In genomic region chr2:11534746-11535484, GRCh38 we compare ENCODE assay signal across 15 cellular contexts. TPM values are rescaled to one million over a fixed set of nuclear protein-coding genes. Genes with fewer than 3 reads are reported as not detected.
DNase-seq lines count a peak whose midpoint lies in the region; ATAC-seq and TF ChIP-seq lines count a peak whose summit lies in the region.
"Had no signal": no experiment of that assay in that cellular context is flagged by ENCODE, and none has a peak within 500 bp of the region (broad histone marks: within the 10 kb centered on the region; RNA-seq: fewer than 3 reads in every experiment).

No MANE protein-coding gene starts in this region.

- intact Hi-C loops in psoas muscle (cut with DNase I) = loop anchor here in 1 of 2 donors (1.0 to 10.0 kb wide), 3 partner anchors 11 to 50 kb away; no protein-coding TSS in a partner anchor
- intact Hi-C loops in CD4-positive, alpha-beta memory T cell (cut with micrococcal nuclease) = no loop called here

- no peak overlapping the region for H3K27ac Mint-ChIP-seq in activated CD4-positive, alpha-beta T cell treated with anti-CD3 and anti-CD28 coated beads, Interleukin-2, amount 10 ng/mL, durations not matched to agents 7 days and 5 days
- H3K27ac Mint-ChIP-seq in chondrocyte (ENCODE audit: unreplicated experiment) = no peak overlapping the region
- no peak overlapping the region for H3K27ac Mint-ChIP-seq in CD4-positive, alpha-beta memory T cell
- H3K27ac Mint-ChIP-seq: mesothelial cell of epicardium had no signal

- peak; percentile 5 to 6 for DNase-seq in activated CD4-positive, alpha-beta T cell treated with anti-CD3 and anti-CD28 coated beads, Interleukin-2, amount 50 U/mL, for 48 hours
- no peak for DNase-seq in activated CD4-positive, alpha-beta T cell treated with anti-CD3 and anti-CD28 coated beads, Interleukin-2, amount 10 ng/mL, durations not matched to agents 7 days and 5 days
- DNase-seq in MM.1S (no peak), chondrocyte (ENCODE audit: low spot score) (no peak), psoas muscle (no peak), RPMI8226 (no peak)
- no peak for DNase-seq in CD4-positive, alpha-beta memory T cell
- DNase-seq: NCI-H1436, NCI-H774 had no signal

- TF ChIP-seq CTCF in MM.1S (IDR thresholded peaks at IDR 0.05; ENCODE audit: low read length) (peak; percentile 24), chondrocyte (IDR thresholded peaks at IDR 0.05) (peak; percentile 32), psoas muscle (IDR thresholded peaks at IDR 0.05) (peak; percentile 26)

- H3K36me3 ChIP-seq in MM.1S (replicated peaks; ENCODE audit: insufficient read depth, low read length) = no peaks in the 10 kb centered on the region
- no peaks in the 10 kb centered on the region for H3K36me3 ChIP-seq in psoas muscle (ENCODE audit: insufficient read depth in 1 of 2, low read depth in 1 of 2)
- H3K36me3 ChIP-seq in CD4-positive, alpha-beta memory T cell (ENCODE audit: insufficient read depth, low read length) = no peaks in the 10 kb centered on the region
- H3K36me3 ChIP-seq: breast epithelium, SJSA1 had no signal

- H3K4me1 Mint-ChIP-seq in activated CD4-positive, alpha-beta T cell treated with anti-CD3 and anti-CD28 coated beads, Interleukin-2, amount 10 ng/mL, durations not matched to agents 7 days and 5 days = no peaks in the 10 kb centered on the region
- H3K4me1 Mint-ChIP-seq in chondrocyte (ENCODE audit: low read depth) = peaks cover 4% of the 10 kb centered on the region
- no peaks in the 10 kb centered on the region for H3K4me1 Mint-ChIP-seq in CD4-positive, alpha-beta memory T cell

- ATAC-seq in psoas muscle = peak; percentile 66 to 82 (median 74)
- no peak for ATAC-seq in GM19035 (IDR thresholded peaks at IDR 0.05; ENCODE audit: unreplicated experiment)
- ATAC-seq: activated CD4-positive, CD25-positive, alpha-beta regulatory T cell treated with anti-CD3 and anti-CD28 coated beads, Interleukin-2, amount 50 U/mL, for 24 hours had no signal

- WGBS in psoas muscle, 3 donors = 20 to 59% (median 46%) methylated on average over 7 of the region's 7 CpGs

- H3K4me1 ChIP-seq in MM.1S (ENCODE audit: low read length) (no peaks in the 10 kb centered on the region), psoas muscle (peaks cover 48% of the 10 kb centered on the region)
- no peaks in the 10 kb centered on the region for H3K4me1 ChIP-seq in CD4-positive, alpha-beta memory T cell (ENCODE audit: insufficient read depth, low read length)
- H3K4me1 ChIP-seq: breast epithelium, parathyroid adenoma had no signal

- CTCF ChIA-PET in activated CD4-positive, alpha-beta T cell treated with anti-CD3 and anti-CD28 coated beads, Interleukin-2, amount 10 ng/mL, durations not matched to agents 7 days and 5 days (lab: Charles Lee) = interaction anchor here (0.7 to 1.1 kb wide), 2 partner anchors 13 to 128 kb away, joined by 3 read pairs; no protein-coding TSS in a partner anchor
- CTCF ChIA-PET in CD4-positive, alpha-beta memory T cell (lab: Charles Lee; ENCODE audit: partially characterized antibody) = interaction anchor here (0.7 to 1.0 kb wide), 2 partner anchors 19 to 58 kb away, joined by 3 read pairs; no protein-coding TSS in a partner anchor

- no peak overlapping the region for H2AFZ ChIP-seq in MM.1S (ENCODE audit: low read length)
- H2AFZ ChIP-seq: parathyroid adenoma had no signal

- H3K4me3 Mint-ChIP-seq in activated CD4-positive, alpha-beta T cell treated with anti-CD3 and anti-CD28 coated beads, Interleukin-2, amount 10 ng/mL, durations not matched to agents 7 days and 5 days = no peak overlapping the region
- no peak overlapping the region for H3K4me3 Mint-ChIP-seq in chondrocyte (ENCODE audit: unreplicated experiment)
- H3K4me3 Mint-ChIP-seq in CD4-positive, alpha-beta memory T cell = no peak overlapping the region
- H3K4me3 Mint-ChIP-seq: mesothelial cell of epicardium had no signal

- no peak overlapping the region for H3K4me3 ChIP-seq in MM.1S (ENCODE audit: low read length)
- no peak overlapping the region for H3K4me3 ChIP-seq in psoas muscle
- H3K4me3 ChIP-seq in CD4-positive, alpha-beta memory T cell (ENCODE audit: low read length in 2 of 2) = no peak overlapping the region
- H3K4me3 ChIP-seq: breast epithelium, SJSA1 had no signal

- peaks cover 22% of the 10 kb centered on the region for H3K27me3 Mint-ChIP-seq in activated CD4-positive, alpha-beta T cell treated with anti-CD3 and anti-CD28 coated beads, Interleukin-2, amount 10 ng/mL, durations not matched to agents 7 days and 5 days
- peaks cover 45% of the 10 kb centered on the region for H3K27me3 Mint-ChIP-seq in chondrocyte (ENCODE audit: low read depth)
- H3K27me3 Mint-ChIP-seq in CD4-positive, alpha-beta memory T cell = peaks cover 10 to 16% of the 10 kb centered on the region in 2 donors

- H3K4me2 ChIP-seq in MM.1S (ENCODE audit: low read depth, low read length) = no peak overlapping the region

- H3K9me3 Mint-ChIP-seq in activated CD4-positive, alpha-beta T cell treated with anti-CD3 and anti-CD28 coated beads, Interleukin-2, amount 10 ng/mL, durations not matched to agents 7 days and 5 days = no peaks in the 10 kb centered on the region
- no peaks in the 10 kb centered on the region for H3K9me3 Mint-ChIP-seq in chondrocyte (ENCODE audit: low read depth)
- no peaks in the 10 kb centered on the region for H3K9me3 Mint-ChIP-seq in CD4-positive, alpha-beta memory T cell
- H3K9me3 Mint-ChIP-seq: mesothelial cell of epicardium had no signal

- POLR2A ChIA-PET in activated CD4-positive, alpha-beta T cell treated with anti-CD3 and anti-CD28 coated beads, Interleukin-2, amount 10 ng/mL, durations not matched to agents 7 days and 5 days (lab: Charles Lee) = no interaction called here
- POLR2A ChIA-PET in CD4-positive, alpha-beta memory T cell (lab: Charles Lee; ENCODE audit: partially characterized antibody) = no interaction called here

- no peak overlapping the region for H3K27ac ChIP-seq in MM.1S (ENCODE audit: low read length)
- peak overlapping the region; percentile 30 for H3K27ac ChIP-seq in psoas muscle
- no peak overlapping the region for H3K27ac ChIP-seq in CD4-positive, alpha-beta memory T cell (ENCODE audit: low read depth, low read length)
- H3K27ac ChIP-seq: breast epithelium, parathyroid adenoma, SJSA1 had no signal

- no peaks in the 10 kb centered on the region for H3K9me2 ChIP-seq in MM.1S (replicated peaks; ENCODE audit: insufficient read depth, low read length)

- no peaks in the 10 kb centered on the region for H3F3A ChIP-seq in MM.1S (ENCODE audit: insufficient read depth, low read length)

- H4K20me1 ChIP-seq in MM.1S (ENCODE audit: insufficient read depth, low read length) = no peaks in the 10 kb centered on the region

- no peaks in the 10 kb centered on the region for H3K36me3 Mint-ChIP-seq in activated CD4-positive, alpha-beta T cell treated with anti-CD3 and anti-CD28 coated beads, Interleukin-2, amount 10 ng/mL, durations not matched to agents 7 days and 5 days (ENCODE audit: low read depth)
- no peaks in the 10 kb centered on the region for H3K36me3 Mint-ChIP-seq in chondrocyte (ENCODE audit: low read depth)
- H3K36me3 Mint-ChIP-seq in CD4-positive, alpha-beta memory T cell = no peaks in the 10 kb centered on the region
- H3K36me3 Mint-ChIP-seq: mesothelial cell of epicardium had no signal

- H3K9me3 ChIP-seq in MM.1S (replicated peaks; ENCODE audit: insufficient read depth, low read length) (no peaks in the 10 kb centered on the region), psoas muscle (no peaks in the 10 kb centered on the region)
- no peaks in the 10 kb centered on the region for H3K9me3 ChIP-seq in CD4-positive, alpha-beta memory T cell (ENCODE audit: control insufficient read depth in 1 of 2, low read length in 2 of 2)
- H3K9me3 ChIP-seq: breast epithelium had no signal

- H3K27me3 ChIP-seq in MM.1S (replicated peaks; ENCODE audit: insufficient read depth, low read length) (no peaks in the 10 kb centered on the region), psoas muscle (ENCODE audit: insufficient read depth in 3 of 3, low read length in 2 of 3) (no peaks in the 10 kb centered on the region)
- no peaks in the 10 kb centered on the region for H3K27me3 ChIP-seq in CD4-positive, alpha-beta memory T cell (ENCODE audit: insufficient read depth, low read length)
- H3K27me3 ChIP-seq: breast epithelium had no signal

- no peak overlapping the region for H3K9ac ChIP-seq in MM.1S (ENCODE audit: low read length)
- H3K9ac ChIP-seq: parathyroid adenoma had no signal

- H3K79me2 ChIP-seq in MM.1S (ENCODE audit: low read length) = no peaks in the 10 kb centered on the region
- H3K79me2 ChIP-seq: parathyroid adenoma had no signal

RNA-seq across cellular contexts. Expression of gene GREB1, which starts 1.1 kb away (rescaled TPM):
- under 1 TPM; 0.10 to 0.29 TPM for total RNA-seq in activated CD4-positive, alpha-beta T cell treated with anti-CD3 and anti-CD28 coated beads, Interleukin-2, amount 10 ng/mL, durations not matched to agents 7 days and 5 days
- total RNA-seq in chondrocyte (0.52 to 2.2 TPM (median 1.6 TPM) in 3 replicates), psoas muscle (10 to 100 TPM in 2 of 4 donors, 1 to 10 TPM in 2; 1.7 to 17.5 (median 11.4) TPM)
- polyA plus RNA-seq in psoas muscle = 1 to 10 TPM; 1.3 to 3.2 (median 2.1) TPM
- total RNA-seq in CD4-positive, alpha-beta memory T cell = 1 to 10 TPM in 1 of 2 experiments, under 1 TPM in 1; 0.19 to 1.1 TPM
- polyA plus RNA-seq in CD4-positive, alpha-beta memory T cell = not detected
- total RNA-seq: SJSA1 had no signal

Comparison
In these comparisons a context has a peak if more than half of its experiments do, and no peak if none do; other contexts are left out.
1. DNase-seq: peak in activated CD4-positive, alpha-beta T cell treated with anti-CD3 and anti-CD28 coated beads, Interleukin-2, amount 50 U/mL, for 48 hours (2 of 2); none in activated CD4-positive, alpha-beta T cell treated with anti-CD3 and anti-CD28 coated beads, Interleukin-2, amount 10 ng/mL, durations not matched to agents 7 days and 5 days (single experiment), MM.1S (single experiment), chondrocyte (single experiment), psoas muscle (0 of 2), CD4-positive, alpha-beta memory T cell (0 of 5) and RPMI8226 (single experiment).
2. Peak in every context shown above with its lines, with median percentiles within 50 percentile points of each other: CTCF ChIP-seq.